Comparison of ENCODE assay signal across 19 cellular contexts in the genomic region with DNA sequence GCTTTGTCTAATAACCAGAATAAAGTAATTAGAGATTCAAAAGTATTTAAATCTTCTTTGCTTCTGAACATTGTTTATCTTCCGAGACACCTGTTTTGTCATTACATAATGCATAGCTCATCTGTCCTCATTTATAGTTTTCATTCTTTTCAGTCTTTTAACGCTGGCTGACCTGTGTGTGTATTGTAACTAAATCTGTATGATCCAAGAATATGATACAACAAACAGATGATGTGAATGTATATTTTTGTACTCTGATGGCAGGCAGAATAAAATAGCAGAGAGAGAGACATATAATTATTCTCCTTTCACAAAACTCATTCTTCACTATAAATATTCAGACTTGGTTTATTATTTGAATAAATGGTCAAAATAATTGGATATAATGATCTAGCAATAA.
DNase-seq lines count a peak whose midpoint lies in the region; TF ChIP-seq lines count a peak whose summit lies in the region.
"Had no signal": no experiment of that assay in that cellular context is flagged by ENCODE, and none has a peak within 500 bp of the region (broad histone marks: within the 10 kb centered on the region; RNA-seq: fewer than 3 reads in every experiment).

No MANE protein-coding gene starts in this region.

- BruUV-seq in OCI-LY7 (replicated peaks; lab: Mats Ljungman, UMichigan) = no TSS peak

- peaks cover 63% of the 10 kb centered on the region for H3K36me3 ChIP-seq in OCI-LY7 (ENCODE audit: insufficient read depth, low read length)

- no peaks in the 10 kb centered on the region for H3K36me3 Mint-ChIP-seq in glutamatergic neuron (ENCODE audit: unreplicated experiment)

- no peaks in the 10 kb centered on the region for H3K79me2 ChIP-seq in OCI-LY7 (ENCODE audit: insufficient read depth, low read depth, low read length)

- no peak overlapping the region for H3K4me3 Mint-ChIP-seq in glutamatergic neuron (ENCODE audit: unreplicated experiment)
- H3K4me3 Mint-ChIP-seq: CD4-positive, alpha-beta T cell; IgD-negative memory B cell; T-cell had no signal

- no peak overlapping the region for H3K27ac ChIP-seq in OCI-LY7 (ENCODE audit: low read depth, low read length, poor library complexity, severe bottlenecking)
- H3K27ac ChIP-seq: GM23248, HL-60 had no signal

- no peak overlapping the region for H3K4me3 ChIP-seq in OCI-LY7 (ENCODE audit: low read depth, low read length, poor library complexity, severe bottlenecking)
- H3K4me3 ChIP-seq: GM12878, GM23248 had no signal

- DNase-seq in DMS 273 (lab: John Stamatoyannopoulos, UW; ENCODE audit: unreplicated experiment) (peak; percentile 68), NCI-H1092 (lab: John Stamatoyannopoulos, UW) (peak; percentile 35), NCI-H2171 treated with DMSO at 0.1 percent for 48 hours (lab: John Stamatoyannopoulos, UW) (peak; percentile 85), glutamatergic neuron (no peak), amygdala (lab: John Stamatoyannopoulos, UW) (no peak), hepatic stellate cell (ENCODE audit: low spot score) (no peak), OCI-LY7 (ENCODE audit: low spot score) (no peak)
- DNase-seq: BE2C; CD4-positive, alpha-beta T cell; DND-41; GDM1; GM23248; HCEC 1CT; SK-N-SH; T-cell; T-helper 9 cell had no signal

- H3K9me3 Mint-ChIP-seq in glutamatergic neuron (ENCODE audit: unreplicated experiment) = no peaks in the 10 kb centered on the region

- no peaks in the 10 kb centered on the region for H3K27me3 Mint-ChIP-seq in glutamatergic neuron (ENCODE audit: unreplicated experiment)
- H3K27me3 Mint-ChIP-seq: CD4-positive, alpha-beta T cell; IgD-negative memory B cell; T-cell had no signal

- H2AFZ ChIP-seq in OCI-LY7 (ENCODE audit: low read length) = no peak overlapping the region
- H2AFZ ChIP-seq: GM23248 had no signal

- no peaks in the 10 kb centered on the region for H3K4me1 ChIP-seq in OCI-LY7 (ENCODE audit: insufficient read depth, low read length, poor library complexity, severe bottlenecking)

- TF ChIP-seq CTCF in glutamatergic neuron (IDR thresholded peaks at IDR 0.05; ENCODE audit: partially characterized antibody, unreplicated experiment) (no peak), OCI-LY7 (conservative IDR thresholded peaks at IDR 0.05; ENCODE audit: low read length) (no peak)

- CTCF ChIA-PET in OCI-LY7 (lab: Charles Lee; ENCODE audit: unreplicated experiment) = no interaction called here

- H3K27ac Mint-ChIP-seq in glutamatergic neuron (ENCODE audit: unreplicated experiment) = peak overlapping the region; percentile 22
- H3K27ac Mint-ChIP-seq: CD4-positive, alpha-beta T cell; IgD-negative memory B cell; T-cell had no signal

- H3K4me1 Mint-ChIP-seq in glutamatergic neuron (ENCODE audit: low read depth, unreplicated experiment) = peaks cover 4% of the 10 kb centered on the region
- H3K4me1 Mint-ChIP-seq: IgD-negative memory B cell, T-cell had no signal

- no peaks in the 10 kb centered on the region for H3K9me2 ChIP-seq in OCI-LY7 (ENCODE audit: insufficient read depth, low read length)
- H3K9me2 ChIP-seq: SK-N-SH had no signal

- POLR2A ChIA-PET in OCI-LY7 (lab: Charles Lee) = interaction anchor here (0.5 kb wide), 1 partner anchor 153 kb away, joined by 3 read pairs; no protein-coding TSS in a partner anchor

- intact Hi-C loops in OCI-LY7 (cut with micrococcal nuclease; ENCODE audit: unreplicated experiment) = no loop called here

- no peaks in the 10 kb centered on the region for H3K9me3 ChIP-seq in OCI-LY7 (ENCODE audit: low read length)
- H3K9me3 ChIP-seq: BE2C, SK-N-SH had no signal

- no peak overlapping the region for H3K4me2 ChIP-seq in OCI-LY7 (ENCODE audit: low read length)
- H3K4me2 ChIP-seq: SK-N-SH had no signal

- H4K20me1 ChIP-seq in OCI-LY7 (ENCODE audit: insufficient read depth, low read length) = no peaks in the 10 kb centered on the region

Comparison
In these comparisons a context has a peak if more than half of its experiments do, and no peak if none do; other contexts are left out.
1. DNase-seq: peak in DMS 273 (single experiment), NCI-H1092 (single experiment) and NCI-H2171 treated with DMSO at 0.1 percent for 48 hours (single experiment); none in glutamatergic neuron (single experiment), amygdala (0 of 56), hepatic stellate cell (single experiment) and OCI-LY7 (single experiment).